Comparison of ENCODE assay signal across 9 cellular contexts in genomic region chr15:28021281-28022039, GRCh38.
DNase-seq lines count a peak whose midpoint lies in the region; ATAC-seq and TF ChIP-seq lines count a peak whose summit lies in the region.
"Had no signal": no experiment of that assay in that cellular context is flagged by ENCODE, and none has a peak within 500 bp of the region (broad histone marks: within the 10 kb centered on the region; RNA-seq: fewer than 3 reads in every experiment).

No MANE protein-coding gene starts in this region.

- H3K4me3 ChIP-seq in SK-N-SH (ENCODE audit: low read depth in 2 of 2, low read length in 1 of 2) (no peak overlapping the region), heart left ventricle (no peak overlapping the region), retinal pigment epithelial cell (ENCODE audit: low read length) (no peak overlapping the region)

- no peak overlapping the region for H3K4me2 ChIP-seq in SK-N-SH

- ATAC-seq in heart left ventricle (peak in 3 of 4 donors; percentile 18 to 51 (median 33)), GM18870 (IDR thresholded peaks at IDR 0.05; ENCODE audit: unreplicated experiment) (no peak), GM18511 (IDR thresholded peaks at IDR 0.05; ENCODE audit: unreplicated experiment) (no peak)

- H4K20me1 ChIP-seq in SK-N-SH (ENCODE audit: insufficient read depth): no peaks in the 10 kb centered on the region

- H2AFZ ChIP-seq in SK-N-SH (ENCODE audit: low read depth): no peak overlapping the region

- H3K27me3 ChIP-seq in SK-N-SH (ENCODE audit: insufficient read depth): no peaks in the 10 kb centered on the region
- H3K27me3 ChIP-seq in heart left ventricle: no peaks in the 10 kb centered on the region

- H3K27ac Mint-ChIP-seq in activated T-cell treated with anti-CD3 and anti-CD28 coated beads, Interleukin-2, amount 50 U/mL, for 24 hours: no peak overlapping the region

- H3K27me3 Mint-ChIP-seq in activated T-cell treated with anti-CD3 and anti-CD28 coated beads, Interleukin-2, amount 50 U/mL, for 24 hours: no peaks in the 10 kb centered on the region

- TF ChIP-seq RAD21 in SK-N-SH (IDR thresholded peaks at IDR 0.05; ENCODE audit: low read length): peak; percentile 75

- H3K9me3 Mint-ChIP-seq in activated T-cell treated with anti-CD3 and anti-CD28 coated beads, Interleukin-2, amount 50 U/mL, for 24 hours: no peaks in the 10 kb centered on the region
- H3K9me3 Mint-ChIP-seq: naive B cell had no signal

- intact Hi-C loops in heart left ventricle (cut with DNase I): loop anchor here in 4 of 10 donors (5.0 to 10.0 kb wide), 3 partner anchors 63 to 103 kb away; no protein-coding TSS in a partner anchor

- CTCF ChIA-PET in SK-N-SH (lab: Yijun Ruan, JAX): interaction anchor here (0.5 to 5.4 kb wide), 50 partner anchors 9 to 1132 kb away, joined by 3 to 44 read pairs (median 4); partner anchors contain the start of gene OCA2

- no peaks in the 10 kb centered on the region for H3K9me2 ChIP-seq in SK-N-SH

- TF ChIP-seq CTCF in GM20000 (IDR thresholded peaks at IDR 0.05; ENCODE audit: extremely low read depth, missing control alignments) (no peak), SK-N-SH (IDR thresholded peaks at IDR 0.05) (peak; percentile 51), heart left ventricle (IDR thresholded peaks at IDR 0.05) (peak; percentile 19 to 62 (median 45)), retinal pigment epithelial cell (conservative IDR thresholded peaks at IDR 0.05; ENCODE audit: low read depth, low read length) (peak; percentile 93)

- 32% methylated on average over 12 of the region's 17 CpGs for WGBS in SK-N-SH (ENCODE audit: low lambda C conversion rate)
- WGBS in heart left ventricle, 4 donors: 46 to 53% (median 50%) methylated on average over 17 of the region's 17 CpGs

- no peak for TF ChIP-seq POLR2A in heart left ventricle (IDR thresholded peaks at IDR 0.05)

- no peak overlapping the region for H3K4me3 Mint-ChIP-seq in activated T-cell treated with anti-CD3 and anti-CD28 coated beads, Interleukin-2, amount 50 U/mL, for 24 hours

- POLR2A ChIA-PET in SK-N-SH (lab: Yijun Ruan, JAX): interaction anchor here (1.1 kb wide), 1 partner anchor 77 kb away, joined by 3 read pairs; no protein-coding TSS in a partner anchor

- no peaks in the 10 kb centered on the region for H3F3A ChIP-seq in SK-N-SH (replicated peaks; ENCODE audit: insufficient read depth)

- H3K9me3 ChIP-seq in SK-N-SH (no peaks in the 10 kb centered on the region), heart left ventricle (no peaks in the 10 kb centered on the region)

- H3K27ac ChIP-seq in SK-N-SH (ENCODE audit: low read depth in 2 of 2, low read length in 1 of 2): peak overlapping the region in 1 of 2 experiments; percentile 74; a peak in 2 of 4 replicates
- no peak overlapping the region for H3K27ac ChIP-seq in heart left ventricle

- 0 out of 4 replicates have a peak, but pooled peaks of 1 of the 2 experiments have one; percentile 30 for TF ChIP-seq EP300 in SK-N-SH (IDR thresholded peaks at IDR 0.05; ENCODE audit: borderline replicate concordance in 1 of 2, low read depth in 1 of 2, low read length in 1 of 2)

- no peaks in the 10 kb centered on the region for H3K79me2 ChIP-seq in SK-N-SH (ENCODE audit: insufficient read depth)

- H3K36me3 ChIP-seq in SK-N-SH (replicated peaks in 1 of 2; ENCODE audit: control insufficient read depth in 1 of 2, insufficient read depth in 2 of 2, low read length in 1 of 2) (no peaks in the 10 kb centered on the region), heart left ventricle (no peaks in the 10 kb centered on the region)

- DNase-seq in GM20000 (ENCODE audit: low spot score) (peak; percentile 6), NCI-H1417 (lab: John Stamatoyannopoulos, UW) (peak; percentile 90 to 98 (median 90)), SK-N-SH (peak; percentile 96), heart left ventricle (peak in 3 of 5 donors; percentile 34 to 61 (median 37)), retinal pigment epithelial cell (ENCODE audit: low read depth) (peak; percentile 94)
- no peak for DNase-seq in activated T-cell treated with anti-CD3 and anti-CD28 coated beads, Interleukin-2, amount 50 U/mL, for 24 hours
- DNase-seq: naive B cell had no signal

- no peaks in the 10 kb centered on the region for H3K4me1 Mint-ChIP-seq in activated T-cell treated with anti-CD3 and anti-CD28 coated beads, Interleukin-2, amount 50 U/mL, for 24 hours (ENCODE audit: low read depth)

- H3K4me1 ChIP-seq in SK-N-SH (ENCODE audit: control insufficient read depth in 1 of 2, insufficient read depth in 2 of 2, low read depth in 1 of 2, low read length in 1 of 2) (peaks cover 0 to 23% of the 10 kb centered on the region in 2 experiments; a peak in 2 of 4 replicates), heart left ventricle (no peaks in the 10 kb centered on the region)

- H3K36me3 Mint-ChIP-seq in activated T-cell treated with anti-CD3 and anti-CD28 coated beads, Interleukin-2, amount 50 U/mL, for 24 hours (ENCODE audit: low read depth): no peaks in the 10 kb centered on the region
- H3K36me3 Mint-ChIP-seq: naive B cell had no signal

- H3K9ac ChIP-seq in SK-N-SH: no peak overlapping the region

TF ChIP-seq in SK-N-SH, 30 proteins besides CTCF, POLR2A, EP300 and RAD21:
- TF ChIP-seq NRF1 (IDR thresholded peaks at IDR 0.05; ENCODE audit: low read depth, low read length) (no peak), RCOR1 (IDR thresholded peaks at IDR 0.05; ENCODE audit: low read length) (peak; percentile 38; the same call in 1 of the 2 replicates), RXRA (IDR thresholded peaks at IDR 0.05; ENCODE audit: borderline replicate concordance, low read depth) (no peak), CHD2 (IDR thresholded peaks at IDR 0.05; ENCODE audit: low read length, partially characterized antibody) (peak; percentile 48), SMC3 (IDR thresholded peaks at IDR 0.05; ENCODE audit: low read depth, low read length) (peak; percentile 65; the same call in 1 of the 2 replicates), MXI1 (IDR thresholded peaks at IDR 0.05; ENCODE audit: low read depth, low read length) (peak; percentile 80; the same call in 1 of the 2 replicates)

Comparison
In these comparisons a context has a peak if more than half of its experiments do, and no peak if none do; other contexts are left out.
1. ATAC-seq: peak in heart left ventricle (3 of 4); none in GM18870 (single experiment) and GM18511 (single experiment).